Comparison of ENCODE assay signal across 10 cellular contexts in genomic region chr22:44729391-44730012, GRCh38. TPM values are rescaled to one million over a fixed set of nuclear protein-coding genes. Genes with fewer than 3 reads are reported as not detected.
DNase-seq lines count a peak whose midpoint lies in the region; ATAC-seq and TF ChIP-seq lines count a peak whose summit lies in the region.
"Had no signal": no experiment of that assay in that cellular context is flagged by ENCODE, and none has a peak within 500 bp of the region (broad histone marks: within the 10 kb centered on the region; RNA-seq: fewer than 3 reads in every experiment).

No MANE protein-coding gene starts in this region.

- CTCF ChIA-PET in T-cell (lab: Charles Lee) = interaction anchor here (0.5 to 1.3 kb wide), 2 partner anchors 34 to 44 kb away, joined by 4 read pairs; no protein-coding TSS in a partner anchor

- peaks cover 0 to 5% (median 4%) of the 10 kb centered on the region in 3 donors for H3K4me1 Mint-ChIP-seq in T-cell
- no peaks in the 10 kb centered on the region for H3K4me1 Mint-ChIP-seq in T-helper 2 cell treated with Interferon-gamma antibody and Interleukin-4, amounts not matched to agents 5 μg/mL and 100 μg/mL, for 36 hours (ENCODE audit: low read depth)

- POLR2A ChIA-PET in T-cell (lab: Charles Lee) = no interaction called here

- H3K4me3 Mint-ChIP-seq in T-cell = peak overlapping the region in 1 of 3 donors; percentile 52
- no peak overlapping the region for H3K4me3 Mint-ChIP-seq in T-helper 2 cell treated with Interferon-gamma antibody and Interleukin-4, amounts not matched to agents 5 μg/mL and 100 μg/mL, for 36 hours
- H3K4me3 Mint-ChIP-seq: H9 had no signal

- H3K4me3 ChIP-seq in foreskin fibroblast (ENCODE audit: low read depth in 1 of 2, low read length in 2 of 2) = no peak overlapping the region

- peak; percentile 80 for DNase-seq in Ammon's horn (ENCODE audit: low spot score)
- peak in 4 of 34 experiments; percentile 7 to 24 (median 12) for DNase-seq in T-cell
- peak; percentile 76 to 91 for DNase-seq in foreskin fibroblast
- DNase-seq in occipital lobe (lab: John Stamatoyannopoulos, UW) = peak; percentile 21
- DNase-seq in stimulated activated CD4-positive, alpha-beta T cell treated with anti-CD3 and anti-CD28 coated beads, Interleukin-12 subunit alpha, Interleukin-12 subunit beta, amount 100 ng/mL, for 4 hours = no peak
- no peak for DNase-seq in T-helper 2 cell treated with Interferon-gamma antibody and Interleukin-4, amounts not matched to agents 5 μg/mL and 100 μg/mL, for 36 hours (ENCODE audit: low spot score)
- DNase-seq in NCI-H345 (lab: John Stamatoyannopoulos, UW) = no peak
- DNase-seq: DMS79 treated with DMSO at 0.1 percent for 48 hours, H9 had no signal

- no peaks in the 10 kb centered on the region for H3K27me3 Mint-ChIP-seq in T-cell
- no peaks in the 10 kb centered on the region for H3K27me3 Mint-ChIP-seq in T-helper 2 cell treated with Interferon-gamma antibody and Interleukin-4, amounts not matched to agents 5 μg/mL and 100 μg/mL, for 36 hours (ENCODE audit: low read depth)

- peak; percentile 45 for TF ChIP-seq CTCF in foreskin fibroblast (IDR thresholded peaks at IDR 0.05; ENCODE audit: low read depth, low read length)

- peak overlapping the region in 1 of 2 donors; percentile 16 for H3K27ac Mint-ChIP-seq in T-cell
- H3K27ac Mint-ChIP-seq in T-helper 2 cell treated with Interferon-gamma antibody and Interleukin-4, amounts not matched to agents 5 μg/mL and 100 μg/mL, for 36 hours = no peak overlapping the region

- ATAC-seq in T-cell (replicated peaks in 1 of 4) (peak; percentile 53 to 70 (median 54)), GM19328 (IDR thresholded peaks at IDR 0.05; ENCODE audit: unreplicated experiment) (no peak)

- no peaks in the 10 kb centered on the region for H3K9me3 Mint-ChIP-seq in T-cell
- no peaks in the 10 kb centered on the region for H3K9me3 Mint-ChIP-seq in T-helper 2 cell treated with Interferon-gamma antibody and Interleukin-4, amounts not matched to agents 5 μg/mL and 100 μg/mL, for 36 hours
- H3K9me3 Mint-ChIP-seq: H9 had no signal

- H3K36me3 Mint-ChIP-seq in T-cell = peaks cover 14% of the 10 kb centered on the region
- no peaks in the 10 kb centered on the region for H3K36me3 Mint-ChIP-seq in T-helper 2 cell treated with Interferon-gamma antibody and Interleukin-4, amounts not matched to agents 5 μg/mL and 100 μg/mL, for 36 hours (ENCODE audit: low read depth)

RNA-seq across cellular contexts. Expression of gene ARHGAP8, which starts 22.9 kb away (rescaled TPM):
- 1 to 10 TPM in 4 of 5 donors, under 1 TPM in 1; 0.59 to 4.7 (median 2.0) TPM for total RNA-seq in T-cell
- total RNA-seq in occipital lobe = 1.4 TPM

RNA-seq across cellular contexts. Expression of gene PRR5, which starts 27.5 kb away (rescaled TPM):
- total RNA-seq in T-cell = 10 to 100 TPM; 37.0 to 64.0 (median 58.7) TPM
- total RNA-seq in occipital lobe = 13.6 TPM

Comparison
In these comparisons a context has a peak if more than half of its experiments do, and no peak if none do; other contexts are left out.
1. DNase-seq: peak in Ammon's horn (single experiment), foreskin fibroblast (2 of 2) and occipital lobe (single experiment); none in stimulated activated CD4-positive, alpha-beta T cell treated with anti-CD3 and anti-CD28 coated beads, Interleukin-12 subunit alpha, Interleukin-12 subunit beta, amount 100 ng/mL, for 4 hours (single experiment), T-helper 2 cell treated with Interferon-gamma antibody and Interleukin-4, amounts not matched to agents 5 μg/mL and 100 μg/mL, for 36 hours (single experiment) and NCI-H345 (single experiment).